29 cellular contexts compared by ENCODE assay signal in genomic region chr12:91677556-91677955, GRCh38.
"Had no signal": no experiment of that assay in that cellular context is flagged by ENCODE, and none has a peak within 500 bp of the region (broad histone marks: within the 10 kb centered on the region; RNA-seq: fewer than 3 reads in every experiment).

No MANE protein-coding gene starts in this region.

- H3K4me3 ChIP-seq: coronary artery, dorsolateral prefrontal cortex had no signal

- H3K4me1 Mint-ChIP-seq: activated T-helper 17 cell treated with anti-CD3 and anti-CD28 coated beads, Interleukin-2, amount 50 U/mL, for 72 hours; endodermal cell had no signal

- H3K9me3 Mint-ChIP-seq: activated CD8-positive, alpha-beta T cell treated with anti-CD3 and anti-CD28 coated beads for 36 hours; activated T-cell treated with anti-CD3 and anti-CD28 coated beads, Interleukin-2, amount 50 U/mL, for 4 hours; activated T-helper 17 cell treated with anti-CD3 and anti-CD28 coated beads, Interleukin-2, amount 50 U/mL, for 72 hours; endodermal cell had no signal

- H3K36me3 ChIP-seq: brain microvascular endothelial cell had no signal

- H3K4me3 Mint-ChIP-seq: activated CD4-positive, alpha-beta T cell treated with anti-CD3 and anti-CD28 coated beads for 36 hours; activated CD8-positive, alpha-beta T cell treated with anti-CD3 and anti-CD28 coated beads for 36 hours; activated naive CD8-positive, alpha-beta T cell; activated T-cell treated with anti-CD3 and anti-CD28 coated beads, Interleukin-2, amount 50 U/mL, for 4 hours; activated T-helper 17 cell treated with anti-CD3 and anti-CD28 coated beads, Interleukin-2, amount 50 U/mL, for 72 hours; dendritic cell treated with granulocyte-macrophage colony-stimulating factor and Interleukin-4, amounts not matched to agents 40 ng/mL and 50 ng/mL, for 4 days; endodermal cell had no signal

- FAIRE-seq: astrocyte, bronchial epithelial cell, frontal cortex had no signal

- ATAC-seq: activated CD4-positive, alpha-beta T cell treated with anti-CD3 and anti-CD28 coated beads for 36 hours; activated CD8-positive, alpha-beta T cell treated with anti-CD3 and anti-CD28 coated beads for 36 hours; activated T-cell treated with anti-CD3 and anti-CD28 coated beads, Interleukin-2, amount 50 U/mL, for 4 hours; activated T-helper 17 cell treated with anti-CD3 and anti-CD28 coated beads, Interleukin-2, amount 50 U/mL, for 72 hours; esophagus mucosa had no signal

- H3K27ac ChIP-seq: brain microvascular endothelial cell, coronary artery had no signal

- H3K27me3 ChIP-seq: brain microvascular endothelial cell, dorsolateral prefrontal cortex had no signal

- DNase-seq: activated CD4-positive, alpha-beta T cell treated with anti-CD3 and anti-CD28 coated beads for 36 hours; activated CD4-positive, alpha-beta T cell treated with anti-CD3 and anti-CD28 coated beads, Interleukin-2, amount 50 U/mL, for 1 hour; activated CD4-positive, alpha-beta T cell treated with anti-CD3 and anti-CD28 coated beads, Interleukin-2, amount 50 U/mL, for 48 hours; activated CD4-positive, CD25-positive, alpha-beta regulatory T cell; activated CD4-positive, CD25-positive, alpha-beta regulatory T cell treated with anti-CD3 and anti-CD28 coated beads, Interleukin-2, amount 50 U/mL, for 72 hours; activated CD8-positive, alpha-beta memory T cell treated with anti-CD3 and anti-CD28 coated beads for 24 hours; activated CD8-positive, alpha-beta T cell treated with anti-CD3 and anti-CD28 coated beads for 36 hours; activated effector memory CD4-positive, alpha-beta T cell treated with Interleukin-2 at 50 U/mL for 16 hours; activated gamma-delta T cell treated with Interleukin-2 at 50 U/mL for 16 hours; activated naive CD4-positive, alpha-beta T cell treated with anti-CD3 and anti-CD28 coated beads, Interleukin-2, amount 50 U/mL, for 16 hours; activated naive CD4-positive, alpha-beta T cell treated with Interleukin-2 at 50 U/mL for 16 hours; activated T-cell treated with anti-CD3 and anti-CD28 coated beads, Interleukin-2, amount 50 U/mL, for 4 hours; amniotic stem cell; anterior cingulate cortex; brain microvascular endothelial cell; dorsolateral prefrontal cortex; effector memory CD4-positive, alpha-beta T cell; endodermal cell; foreskin fibroblast; head of caudate nucleus; T-helper 2 cell had no signal

- H3K27me3 Mint-ChIP-seq: activated CD4-positive, alpha-beta T cell treated with anti-CD3 and anti-CD28 coated beads for 36 hours; activated CD8-positive, alpha-beta T cell treated with anti-CD3 and anti-CD28 coated beads for 36 hours; activated naive CD8-positive, alpha-beta T cell; activated T-helper 17 cell treated with anti-CD3 and anti-CD28 coated beads, Interleukin-2, amount 50 U/mL, for 72 hours; dendritic cell treated with granulocyte-macrophage colony-stimulating factor and Interleukin-4, amounts not matched to agents 40 ng/mL and 50 ng/mL, for 4 days had no signal

- H3K27ac Mint-ChIP-seq: activated CD4-positive, alpha-beta T cell treated with anti-CD3 and anti-CD28 coated beads for 36 hours; activated CD8-positive, alpha-beta T cell treated with anti-CD3 and anti-CD28 coated beads for 36 hours; activated naive CD8-positive, alpha-beta T cell; activated T-helper 17 cell treated with anti-CD3 and anti-CD28 coated beads, Interleukin-2, amount 50 U/mL, for 72 hours; dendritic cell treated with granulocyte-macrophage colony-stimulating factor and Interleukin-4, amounts not matched to agents 40 ng/mL and 50 ng/mL, for 4 days; endodermal cell had no signal

- H3K36me3 Mint-ChIP-seq: activated naive CD8-positive, alpha-beta T cell had no signal
